In the genomic region with DNA sequence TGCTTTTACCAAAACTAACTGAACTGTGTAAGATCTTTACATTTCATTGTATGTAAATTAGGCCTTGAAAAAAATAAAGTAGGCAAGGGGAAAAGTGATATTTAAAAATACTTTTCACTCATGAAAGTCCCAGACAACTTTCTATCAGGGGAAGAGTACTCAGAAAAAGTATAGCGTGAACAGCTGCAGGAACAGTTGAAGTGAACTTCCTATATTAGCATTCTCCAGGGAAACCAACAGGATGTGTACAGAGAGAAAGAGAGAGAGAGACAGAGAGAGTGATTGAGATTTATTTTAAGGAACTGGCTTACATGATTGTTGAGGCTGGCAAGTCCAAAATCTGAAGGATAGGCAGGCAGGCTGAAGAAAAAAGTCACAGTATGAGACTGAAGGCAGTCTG, we compare ENCODE assay signal across 1 cellular context.
TF ChIP-seq lines count a peak whose summit lies in the region.

No MANE protein-coding gene starts in this region.

TF ChIP-seq in SK-N-SH treated with all-trans-retinoic acid at 6 μM for 48 hours, 23 proteins besides CTCF, POLR2A, EP300 and RAD21 (continued from another document):
- no peak for TF ChIP-seq PATZ1 (CRISPR knock-in tag; IDR thresholded peaks at IDR 0.05; ENCODE audit: borderline replicate concordance)
- TF ChIP-seq PPARA (CRISPR knock-in tag; IDR thresholded peaks at IDR 0.05; ENCODE audit: borderline replicate concordance) = no peak
- TF ChIP-seq ZC3H10 (CRISPR knock-in tag; IDR thresholded peaks at IDR 0.05) = no peak
- TF ChIP-seq ZFP30 (CRISPR knock-in tag; IDR thresholded peaks at IDR 0.05) = no peak
- TF ChIP-seq OSR1 (CRISPR knock-in tag; IDR thresholded peaks at IDR 0.05) = no peak
- TF ChIP-seq ZNF70 (CRISPR knock-in tag; IDR thresholded peaks at IDR 0.05) = no peak
- TF ChIP-seq BACH2 (CRISPR knock-in tag; IDR thresholded peaks at IDR 0.05; ENCODE audit: borderline replicate concordance) = no peak
- TF ChIP-seq SNAI2 (CRISPR knock-in tag; IDR thresholded peaks at IDR 0.05) = no peak
- no peak for TF ChIP-seq CSRNP3 (CRISPR knock-in tag; IDR thresholded peaks at IDR 0.05)
- no peak for TF ChIP-seq RARB (CRISPR knock-in tag; IDR thresholded peaks at IDR 0.05)
